ENCODE assay signal across 10 cellular contexts in the genomic region with DNA sequence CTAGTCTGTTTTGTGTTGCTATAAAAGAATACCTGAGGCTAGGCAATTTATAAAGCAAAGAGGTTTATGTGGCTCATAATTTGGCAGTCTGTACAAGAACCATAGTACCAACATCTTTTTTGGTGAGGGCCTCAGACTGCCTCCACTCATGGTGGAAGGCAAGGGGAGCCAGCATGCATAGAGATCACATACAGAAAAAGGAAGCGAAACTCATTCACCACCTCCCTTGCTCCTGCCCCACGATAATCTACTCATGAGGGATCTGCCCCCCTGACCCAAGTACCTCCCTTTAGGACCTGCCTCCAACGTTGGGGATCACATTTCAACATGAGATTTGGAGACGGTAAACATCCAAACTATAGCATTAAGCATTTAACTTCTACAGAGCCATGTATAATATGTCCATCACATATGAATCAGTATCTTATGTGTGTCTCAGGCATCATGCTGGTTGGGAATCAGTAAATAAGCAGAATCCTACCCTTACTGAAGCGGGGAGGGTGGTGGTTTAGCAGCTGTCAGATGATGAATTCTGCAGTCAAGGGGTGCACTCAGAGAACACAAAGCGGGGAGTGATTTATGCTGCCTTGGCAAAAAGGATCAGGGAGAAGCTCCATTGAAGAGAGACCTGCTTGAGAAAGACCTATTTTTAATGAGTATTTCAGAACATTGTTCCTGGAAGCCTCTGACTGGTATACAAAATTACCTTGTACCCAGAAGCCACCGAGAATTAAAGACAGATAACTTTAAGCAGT. TPM values are rescaled to one million over a fixed set of nuclear protein-coding genes. Genes with fewer than 3 reads are reported as not detected.
DNase-seq lines count a peak whose midpoint lies in the region; ATAC-seq lines count a peak whose summit lies in the region.
"Had no signal": no experiment of that assay in that cellular context is flagged by ENCODE, and none has a peak within 500 bp of the region (broad histone marks: within the 10 kb centered on the region; RNA-seq: fewer than 3 reads in every experiment).

No MANE protein-coding gene starts in this region.

- ATAC-seq in GM18868 (IDR thresholded peaks at IDR 0.05; ENCODE audit: unreplicated experiment) (peak; percentile 98), GM21786 (IDR thresholded peaks at IDR 0.05; ENCODE audit: unreplicated experiment) (peak; percentile 98), HG03469 (IDR thresholded peaks at IDR 0.05; ENCODE audit: unreplicated experiment) (peak; percentile 70)

- DNase-seq in germinal center (ENCODE audit: low spot score): peak; percentile 34
- no peak for DNase-seq in foreskin melanocyte
- DNase-seq in DMS 273 treated with DMSO at 0.1 percent for 48 hours (lab: John Stamatoyannopoulos, UW): no peak
- DNase-seq in G401 (ENCODE audit: low spot score): no peak
- DNase-seq in DMS153 (lab: John Stamatoyannopoulos, UW): no peak
- DNase-seq: stimulated activated CD4-positive, alpha-beta T cell treated with anti-CD3 and anti-CD28 coated beads, Interleukin-15, amount 100 ng/mL, for 24 hours; upper lobe of left lung had no signal

- in situ Hi-C loops in G401 (cut with HindIII; ENCODE audit: low sequenced_read_pairs): no loop called here

RNA-seq across cellular contexts. Expression of a gene that starts 34.8 kb away (rescaled TPM):
- total RNA-seq in G401 (2014; rRNA removed; shearing (Covaris generic)): 56.9 and 58.7 TPM in 2 replicates

RNA-seq across cellular contexts. Expression of a gene that starts 34.9 kb away (rescaled TPM):
- total RNA-seq in G401 (2014; rRNA removed; shearing (Covaris generic)): 1.4 and 1.9 TPM in 2 replicates

RNA-seq across cellular contexts. Expression of a gene that starts 51.0 kb away (rescaled TPM):
- total RNA-seq in G401 (2014; rRNA removed; shearing (Covaris generic)): 0.43 and 1.1 TPM in 2 replicates
